ENCODE assay signal across 1 cellular context in genomic region chr1:204320413-204320812, GRCh38.
TF ChIP-seq lines count a peak whose summit lies in the region.

No MANE protein-coding gene starts in this region.

TF ChIP-seq in K562, 482 proteins besides CTCF, POLR2A, EP300 and RAD21 (continued from another document and continues in another):
- TF ChIP-seq MXD1 (CRISPR knock-in tag; IDR thresholded peaks at IDR 0.05; ENCODE audit: borderline replicate concordance, poor library complexity, severe bottlenecking): no peak
- no peak for TF ChIP-seq LARP7 (IDR thresholded peaks at IDR 0.05)
- no peak for TF ChIP-seq RBBP5 (IDR thresholded peaks at IDR 0.05; ENCODE audit: borderline replicate concordance, insufficient read depth, low read length, poor library complexity, severe bottlenecking)
- TF ChIP-seq POLR2H (tag; IDR thresholded peaks at IDR 0.05; ENCODE audit: low read depth): no peak
- TF ChIP-seq HEY1 (CRISPR knock-in tag; IDR thresholded peaks at IDR 0.05; ENCODE audit: borderline replicate concordance): no peak
- TF ChIP-seq ATF4 (CRISPR knock-in tag; IDR thresholded peaks at IDR 0.05): peak; percentile 77
- TF ChIP-seq GABPA (tag; conservative IDR thresholded peaks at IDR 0.05; ENCODE audit: low read depth): no peak; the same call in 1 of the 2 replicates
- peak; percentile 79 for TF ChIP-seq BHLHE40 (IDR thresholded peaks at IDR 0.05; ENCODE audit: low read length)
- no peak for TF ChIP-seq XRCC3 (IDR thresholded peaks at IDR 0.05)
- TF ChIP-seq ARID3A (IDR thresholded peaks at IDR 0.05; ENCODE audit: borderline replicate concordance, low read depth, low read length): no peak
- TF ChIP-seq STAT5B (CRISPR knock-in tag; IDR thresholded peaks at IDR 0.05): no peak
- no peak for TF ChIP-seq ZNF140 (CRISPR knock-in tag; IDR thresholded peaks at IDR 0.05)
- TF ChIP-seq TSC22D4 (tag; IDR thresholded peaks at IDR 0.05): no peak
- no peak for TF ChIP-seq NFE2L1 (tag; IDR thresholded peaks at IDR 0.05; ENCODE audit: borderline replicate concordance, low read depth)
- TF ChIP-seq ELK3 (CRISPR knock-in tag; IDR thresholded peaks at IDR 0.05): no peak
- no peak for TF ChIP-seq ZNF699 (CRISPR knock-in tag; IDR thresholded peaks at IDR 0.05; ENCODE audit: insufficient replicate concordance)
- TF ChIP-seq GABPB2 (CRISPR knock-in tag; conservative IDR thresholded peaks at IDR 0.05): no peak
- 0 out of 2 replicates have a peak, but pooled peaks have one; percentile 21 for TF ChIP-seq EP400 (IDR thresholded peaks at IDR 0.05)
- TF ChIP-seq JUNB (CRISPR knock-in tag; conservative IDR thresholded peaks at IDR 0.05): no peak
- TF ChIP-seq ZNF318 (IDR thresholded peaks at IDR 0.05; ENCODE audit: borderline replicate concordance in 1 of 2, low read depth in 1 of 2): no peak
- no peak for TF ChIP-seq BCOR (IDR thresholded peaks at IDR 0.05)
- TF ChIP-seq ZNF507 (tag; conservative IDR thresholded peaks at IDR 0.05): no peak
- TF ChIP-seq ZNF75A (CRISPR knock-in tag; IDR thresholded peaks at IDR 0.05): no peak
- TF ChIP-seq BMI1 (IDR thresholded peaks at IDR 0.05; ENCODE audit: low read length): no peak
- no peak for TF ChIP-seq HMG20A (CRISPR knock-in tag; conservative IDR thresholded peaks at IDR 0.05)
- TF ChIP-seq GTF2F1 (IDR thresholded peaks at IDR 0.05; ENCODE audit: low read depth, low read length): no peak
- TF ChIP-seq PHF21A (IDR thresholded peaks at IDR 0.05; ENCODE audit: borderline replicate concordance, low read depth): no peak
- TF ChIP-seq NFATC3 (IDR thresholded peaks at IDR 0.05): no peak
- no peak for TF ChIP-seq PYGO2 (tag; IDR thresholded peaks at IDR 0.05)
- TF ChIP-seq SFPQ (IDR thresholded peaks at IDR 0.05; ENCODE audit: low read depth, low read length): no peak
- TF ChIP-seq FOXM1 (IDR thresholded peaks at IDR 0.05; ENCODE audit: low read depth): no peak
- no peak for TF ChIP-seq FOXM1 (CRISPR knock-in tag; IDR thresholded peaks at IDR 0.05; ENCODE audit: low read depth)
- TF ChIP-seq GTF2E2 (tag; IDR thresholded peaks at IDR 0.05): peak; percentile 47; the same call in 1 of the 2 replicates
- no peak for TF ChIP-seq U2AF2 (optimal IDR thresholded peaks at IDR 0.05; ENCODE audit: low read depth, low read length)
- TF ChIP-seq, protein P1, sequence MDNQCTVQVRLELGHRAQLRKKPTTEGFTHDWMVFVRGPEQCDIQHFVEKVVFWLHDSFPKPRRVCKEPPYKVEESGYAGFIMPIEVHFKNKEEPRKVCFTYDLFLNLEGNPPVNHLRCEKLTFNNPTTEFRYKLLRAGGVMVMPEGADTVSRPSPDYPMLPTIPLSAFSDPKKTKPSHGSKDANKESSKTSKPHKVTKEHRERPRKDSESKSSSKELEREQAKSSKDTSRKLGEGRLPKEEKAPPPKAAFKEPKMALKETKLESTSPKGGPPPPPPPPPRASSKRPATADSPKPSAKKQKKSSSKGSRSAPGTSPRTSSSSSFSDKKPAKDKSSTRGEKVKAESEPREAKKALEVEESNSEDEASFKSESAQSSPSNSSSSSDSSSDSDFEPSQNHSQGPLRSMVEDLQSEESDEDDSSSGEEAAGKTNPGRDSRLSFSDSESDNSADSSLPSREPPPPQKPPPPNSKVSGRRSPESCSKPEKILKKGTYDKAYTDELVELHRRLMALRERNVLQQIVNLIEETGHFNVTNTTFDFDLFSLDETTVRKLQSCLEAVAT (IDR thresholded peaks at IDR 0.05): no peak
- no peak for TF ChIP-seq ZFP30 (CRISPR knock-in tag; IDR thresholded peaks at IDR 0.05; ENCODE audit: borderline replicate concordance)
- no peak; the same call in 1 of the 2 replicates for TF ChIP-seq ZNF644 (tag; IDR thresholded peaks at IDR 0.05; ENCODE audit: low read depth)
- TF ChIP-seq ZNF232 (CRISPR knock-in tag; IDR thresholded peaks at IDR 0.05): no peak
- no peak for TF ChIP-seq TCF7 (IDR thresholded peaks at IDR 0.05; ENCODE audit: borderline replicate concordance)
- no peak for TF ChIP-seq PHB2 (IDR thresholded peaks at IDR 0.05; ENCODE audit: low read depth)
- no peak for TF ChIP-seq HNRNPUL1 (IDR thresholded peaks at IDR 0.05; ENCODE audit: low read length)
- TF ChIP-seq, protein P2, sequence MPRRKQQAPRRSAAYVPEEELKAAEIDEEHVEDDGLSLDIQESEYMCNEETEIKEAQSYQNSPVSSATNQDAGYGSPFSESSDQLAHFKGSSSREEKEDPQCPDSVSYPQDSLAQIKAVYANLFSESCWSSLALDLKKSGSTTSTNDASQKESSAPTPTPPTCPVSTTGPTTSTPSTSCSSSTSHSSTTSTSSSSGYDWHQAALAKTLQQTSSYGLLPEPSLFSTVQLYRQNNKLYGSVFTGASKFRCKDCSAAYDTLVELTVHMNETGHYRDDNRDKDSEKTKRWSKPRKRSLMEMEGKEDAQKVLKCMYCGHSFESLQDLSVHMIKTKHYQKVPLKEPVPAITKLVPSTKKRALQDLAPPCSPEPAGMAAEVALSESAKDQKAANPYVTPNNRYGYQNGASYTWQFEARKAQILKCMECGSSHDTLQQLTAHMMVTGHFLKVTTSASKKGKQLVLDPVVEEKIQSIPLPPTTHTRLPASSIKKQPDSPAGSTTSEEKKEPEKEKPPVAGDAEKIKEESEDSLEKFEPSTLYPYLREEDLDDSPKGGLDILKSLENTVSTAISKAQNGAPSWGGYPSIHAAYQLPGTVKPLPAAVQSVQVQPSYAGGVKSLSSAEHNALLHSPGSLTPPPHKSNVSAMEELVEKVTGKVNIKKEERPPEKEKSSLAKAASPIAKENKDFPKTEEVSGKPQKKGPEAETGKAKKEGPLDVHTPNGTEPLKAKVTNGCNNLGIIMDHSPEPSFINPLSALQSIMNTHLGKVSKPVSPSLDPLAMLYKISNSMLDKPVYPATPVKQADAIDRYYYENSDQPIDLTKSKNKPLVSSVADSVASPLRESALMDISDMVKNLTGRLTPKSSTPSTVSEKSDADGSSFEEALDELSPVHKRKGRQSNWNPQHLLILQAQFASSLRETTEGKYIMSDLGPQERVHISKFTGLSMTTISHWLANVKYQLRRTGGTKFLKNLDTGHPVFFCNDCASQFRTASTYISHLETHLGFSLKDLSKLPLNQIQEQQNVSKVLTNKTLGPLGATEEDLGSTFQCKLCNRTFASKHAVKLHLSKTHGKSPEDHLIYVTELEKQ (CRISPR knock-in tag; IDR thresholded peaks at IDR 0.05): no peak
- TF ChIP-seq, protein P3, sequence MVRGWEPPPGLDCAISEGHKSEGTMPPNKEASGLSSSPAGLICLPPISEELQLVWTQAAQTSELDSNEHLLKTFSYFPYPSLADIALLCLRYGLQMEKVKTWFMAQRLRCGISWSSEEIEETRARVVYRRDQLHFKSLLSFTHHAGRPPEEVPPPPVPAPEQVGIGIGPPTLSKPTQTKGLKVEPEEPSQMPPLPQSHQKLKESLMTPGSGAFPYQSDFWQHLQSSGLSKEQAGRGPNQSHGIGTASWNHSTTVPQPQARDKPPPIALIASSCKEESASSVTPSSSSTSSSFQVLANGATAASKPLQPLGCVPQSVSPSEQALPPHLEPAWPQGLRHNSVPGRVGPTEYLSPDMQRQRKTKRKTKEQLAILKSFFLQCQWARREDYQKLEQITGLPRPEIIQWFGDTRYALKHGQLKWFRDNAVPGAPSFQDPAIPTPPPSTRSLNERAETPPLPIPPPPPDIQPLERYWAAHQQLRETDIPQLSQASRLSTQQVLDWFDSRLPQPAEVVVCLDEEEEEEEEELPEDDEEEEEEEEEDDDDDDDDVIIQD (CRISPR knock-in tag; IDR thresholded peaks at IDR 0.05): no peak
- TF ChIP-seq IRF2 (CRISPR knock-in tag; IDR thresholded peaks at IDR 0.05): no peak
